In the genomic region with DNA sequence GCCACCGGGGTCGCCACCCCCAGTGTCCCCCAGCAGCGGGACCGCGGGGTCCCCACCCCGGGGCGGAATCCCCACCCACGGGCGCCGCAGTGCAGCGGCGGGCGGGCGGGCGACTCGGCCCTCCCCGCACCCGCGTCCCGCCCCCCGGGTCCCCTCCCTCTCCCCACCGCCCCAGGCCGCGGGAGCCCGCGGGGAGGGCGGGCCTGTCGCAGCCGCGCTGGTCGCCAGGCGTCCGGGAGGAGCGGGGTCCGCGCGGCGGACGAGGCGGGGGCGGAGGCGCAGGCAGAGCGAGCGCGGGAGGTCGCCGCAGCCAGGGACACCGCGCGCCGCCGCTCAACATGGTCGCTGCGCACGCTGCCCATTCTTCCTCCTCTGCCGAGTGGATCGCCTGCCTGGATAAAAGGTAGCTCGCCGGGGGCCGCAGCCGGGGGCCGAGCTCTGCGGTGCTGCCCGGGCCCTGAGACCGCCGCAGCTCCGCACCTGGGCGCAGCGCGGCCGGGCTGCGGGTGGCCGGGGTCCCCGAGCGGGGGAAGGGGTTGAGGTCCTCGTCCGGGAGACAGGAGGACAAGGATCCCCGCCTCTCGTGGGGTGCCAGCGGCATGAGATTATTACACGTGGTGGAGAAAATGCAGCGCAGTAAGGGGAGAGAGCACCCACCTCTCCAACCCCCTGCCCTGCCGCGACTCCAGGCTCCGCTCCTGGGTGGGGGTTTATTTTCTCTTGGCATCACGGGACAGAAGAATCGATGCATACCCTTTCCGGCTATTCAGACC, we compare ENCODE assay signal across 8 cellular contexts. TPM values are rescaled to one million over a fixed set of nuclear protein-coding genes. Genes with fewer than 3 reads are reported as not detected.
DNase-seq lines count a peak whose midpoint lies in the region; ATAC-seq lines count a peak whose summit lies in the region.

A gene (plus strand): TSS at position 200 of the 773 bp plus-strand sequence. CDS start 139 bp downstream, at position 339.

- no peaks in the 10 kb centered on the region for H3K9me3 ChIP-seq in duodenal mucosa (ENCODE audit: control insufficient read depth in 1 of 2, low read length in 2 of 2)
- no peaks in the 10 kb centered on the region for H3K9me3 ChIP-seq in mesodermal cell (ENCODE audit: control insufficient read depth, low read length)
- H3K9me3 ChIP-seq in aorta (ENCODE audit: control insufficient read depth, low read length): no peaks in the 10 kb centered on the region

- no peak for ATAC-seq in aorta (ENCODE audit: low FRiP score)
- no peak for ATAC-seq in HG02884 (IDR thresholded peaks at IDR 0.05; ENCODE audit: unreplicated experiment)

- intact Hi-C loops in aorta (cut with DNase I): no loop called here

- H3K36me3 ChIP-seq in duodenal mucosa (ENCODE audit: control insufficient read depth in 1 of 2, insufficient read depth in 2 of 2, low read length in 2 of 2): no peaks in the 10 kb centered on the region
- H3K36me3 ChIP-seq in mesodermal cell (ENCODE audit: control insufficient read depth, insufficient read depth, low read length): no peaks in the 10 kb centered on the region
- no peaks in the 10 kb centered on the region for H3K36me3 ChIP-seq in aorta (ENCODE audit: control insufficient read depth in 1 of 2, insufficient read depth in 2 of 2, low read length in 1 of 2)

- DNase-seq in G401 (ENCODE audit: low spot score): peak; percentile 34
- no peak for DNase-seq in NCI-H460 (ENCODE audit: extremely low read depth, low read depth)
- DNase-seq in aorta: no peak
- DNase-seq in SIG-M5 treated with dmso at 0.1 percent for 504 hours (lab: John Stamatoyannopoulos, UW; ENCODE audit: unreplicated experiment): no peak
- DNase-seq in activated CD8-positive, alpha-beta memory T cell treated with anti-CD3 and anti-CD28 coated beads, Interleukin-2, amount 50 U/mL, for 4 hours: no peak

- H3K27me3 ChIP-seq in duodenal mucosa (ENCODE audit: control insufficient read depth in 1 of 2, insufficient read depth in 2 of 2, low read length in 2 of 2): peaks cover 29 to 51% of the 10 kb centered on the region in 2 donors
- no peaks in the 10 kb centered on the region for H3K27me3 ChIP-seq in aorta (ENCODE audit: control insufficient read depth in 1 of 2, insufficient read depth in 2 of 2, low read length in 1 of 2)

- H3K4me1 ChIP-seq in duodenal mucosa (ENCODE audit: control insufficient read depth in 1 of 2, insufficient read depth in 2 of 2, low read length in 2 of 2) (peaks cover 0 to 8% of the 10 kb centered on the region in 2 donors), mesodermal cell (ENCODE audit: control insufficient read depth, insufficient read depth, low read length, poor library complexity, severe bottlenecking) (no peaks in the 10 kb centered on the region), aorta (ENCODE audit: control insufficient read depth in 1 of 2, insufficient read depth in 2 of 2, low read length in 2 of 2) (no peaks in the 10 kb centered on the region)

- in situ Hi-C loops in G401 (cut with HindIII; ENCODE audit: low sequenced_read_pairs): no loop called here

- peak within 1 kb of the TSS; percentile 41 to 48 for H3K4me3 ChIP-seq in duodenal mucosa (ENCODE audit: low read depth in 1 of 2, low read length in 2 of 2)
- H3K4me3 ChIP-seq in mesodermal cell (ENCODE audit: extremely low read depth, insufficient read depth, low read length, poor library complexity, severe bottlenecking): peak within 1 kb of the TSS; percentile 48
- H3K4me3 ChIP-seq in aorta (ENCODE audit: low read length in 2 of 2): peak within 1 kb of the TSS; percentile 46 to 51

- no peak within 1 kb of the TSS for H3K9ac ChIP-seq in duodenal mucosa (ENCODE audit: low read depth in 1 of 2, low read length in 2 of 2)

- WGBS in mesodermal cell (ENCODE audit: insufficient coverage in 2 of 2), 2 experiments: 1% methylated on average over 29 to 50 of the region's 88 CpGs
- 1% methylated on average over 56 to 88 of the region's 88 CpGs for WGBS in aorta, 2 donors

- H3K27ac ChIP-seq in duodenal mucosa (ENCODE audit: low read depth, low read length) (no peak within 1 kb of the TSS), mesodermal cell (ENCODE audit: low read depth, low read length, severe bottlenecking) (no peak within 1 kb of the TSS), aorta (ENCODE audit: low read depth in 1 of 2, low read length in 2 of 2) (no peak within 1 kb of the TSS)

RNA-seq across cellular contexts. Expression of the gene that starts here (rescaled TPM):
- not detected in 2 replicates for total RNA-seq in G401 (2014; rRNA removed; shearing (Covaris generic))
- 10.8 and 11.8 TPM in 2 replicates for total RNA-seq in NCI-H460 (2014; rRNA removed; shearing (Covaris generic))
- 14.8 and 27.8 TPM in 2 replicates for polyA plus RNA-seq in NCI-H460 (2014; cell fraction: nucleus; rRNA removed)
- polyA plus RNA-seq in mesodermal cell (2013, experiment 1 of 2): 5.1 TPM
- 2.8 TPM for polyA plus RNA-seq in mesodermal cell (2013, experiment 2 of 2)
- 10 to 100 TPM in 1 of 2 donors, 1 to 10 TPM in 1; 6.7 to 22.8 TPM for total RNA-seq in aorta
- polyA plus RNA-seq in aorta: 1 to 10 TPM in 1 of 2 donors, under 1 TPM in 1; 0.46 to 1.0 TPM

Comparison
In these comparisons a context has a peak if more than half of its experiments do, and no peak if none do; other contexts are left out.
1. Peak in DNase-seq in G401; RNA of the gene not detected or under 1 TPM.